1 cellular context compared by ENCODE assay signal in genomic region chr13:113562085-113562749, GRCh38.
TF ChIP-seq lines count a peak whose summit lies in the region.

No MANE protein-coding gene starts in this region.

TF ChIP-seq in HepG2, 621 proteins besides CTCF, POLR2A, EP300 and RAD21 (continued from another document and continues in another):
- TF ChIP-seq ZNF619 (CRISPR knock-in tag; IDR thresholded peaks at IDR 0.05) (0 out of 2 replicates have a peak, but pooled peaks have one; percentile 35), ZBTB39 (CRISPR knock-in tag; IDR thresholded peaks at IDR 0.05) (0 out of 2 replicates have a peak, but pooled peaks have one; percentile 38), KDM3A (CRISPR knock-in tag; IDR thresholded peaks at IDR 0.05; ENCODE audit: low read depth) (peak; percentile 48; the same call in 1 of the 2 replicates), PAXIP1 (CRISPR knock-in tag; conservative IDR thresholded peaks at IDR 0.05) (peak; percentile 26; the same call in 1 of the 2 replicates), NFE2L1 (CRISPR knock-in tag; IDR thresholded peaks at IDR 0.05; ENCODE audit: borderline replicate concordance) (no peak), HMGXB4 (CRISPR knock-in tag; IDR thresholded peaks at IDR 0.05; ENCODE audit: borderline replicate concordance in 1 of 2, low read depth in 1 of 2) (0 out of 4 replicates have a peak, but pooled peaks have one; percentile 52 to 53), BATF2 (CRISPR knock-in tag; IDR thresholded peaks at IDR 0.05) (no peak), HNRNPLL (IDR thresholded peaks at IDR 0.05; ENCODE audit: low read depth, low read length, poor library complexity, severe bottlenecking) (peak; percentile 31), SAP130 (CRISPR knock-in tag; IDR thresholded peaks at IDR 0.05; ENCODE audit: low read depth) (peak; percentile 44; the same call in 1 of the 2 replicates), NCOA1 (CRISPR knock-in tag; IDR thresholded peaks at IDR 0.05) (0 out of 2 replicates have a peak, but pooled peaks have one; percentile 29), ZNF318 (CRISPR knock-in tag; IDR thresholded peaks at IDR 0.05) (0 out of 2 replicates have a peak, but pooled peaks have one; percentile 52), MXI1 (IDR thresholded peaks at IDR 0.05; ENCODE audit: borderline replicate concordance, low read depth, low read length) (peak; percentile 32; the same call in 1 of the 3 replicates), TGIF2 (CRISPR knock-in tag; IDR thresholded peaks at IDR 0.05) (no peak), MTA1 (CRISPR knock-in tag; IDR thresholded peaks at IDR 0.05; ENCODE audit: borderline replicate concordance) (0 out of 2 replicates have a peak, but pooled peaks have one; percentile 40), NCOR1 (IDR thresholded peaks at IDR 0.05; ENCODE audit: borderline replicate concordance, low read length) (0 out of 2 replicates have a peak, but pooled peaks have one; percentile 17), HNRNPK (IDR thresholded peaks at IDR 0.05; ENCODE audit: low read depth, low read length, poor library complexity, severe bottlenecking) (no peak), STAT6 (CRISPR knock-in tag; IDR thresholded peaks at IDR 0.05; ENCODE audit: borderline replicate concordance) (0 out of 2 replicates have a peak, but pooled peaks have one; percentile 40), ASH2L (IDR thresholded peaks at IDR 0.05; ENCODE audit: insufficient read length, low read depth, low read length) (peak; percentile 26), UBTF (CRISPR knock-in tag; IDR thresholded peaks at IDR 0.05) (peak; percentile 19; the same call in 1 of the 2 replicates), ZNF292 (CRISPR knock-in tag; IDR thresholded peaks at IDR 0.05; ENCODE audit: borderline replicate concordance, low read depth) (0 out of 2 replicates have a peak, but pooled peaks have one; percentile 39), KMT2B (CRISPR knock-in tag; IDR thresholded peaks at IDR 0.05) (0 out of 2 replicates have a peak, but pooled peaks have one; percentile 17), KDM2A (CRISPR knock-in tag; IDR thresholded peaks at IDR 0.05; ENCODE audit: borderline replicate concordance, low read depth) (peak; percentile 40; the same call in 1 of the 2 replicates), ZNF143 (CRISPR knock-in tag; IDR thresholded peaks at IDR 0.05) (no peak), FOXO4 (CRISPR knock-in tag; conservative IDR thresholded peaks at IDR 0.05) (peak; percentile 88; the same call in 1 of the 2 replicates), ARNTL (CRISPR knock-in tag; IDR thresholded peaks at IDR 0.05) (0 out of 2 replicates have a peak, but pooled peaks have one; percentile 30), SOX6 (IDR thresholded peaks at IDR 0.05) (no peak), SOX6 (CRISPR knock-in tag; IDR thresholded peaks at IDR 0.05) (0 out of 2 replicates have a peak, but pooled peaks have one; percentile 18), POLR2AphosphoS2 (IDR thresholded peaks at IDR 0.05; ENCODE audit: low read depth, low read length) (no peak), FOXA3 (CRISPR knock-in tag; IDR thresholded peaks at IDR 0.05) (0 out of 2 replicates have a peak, but pooled peaks have one; percentile 19)
